In genomic region chr14:23321572-23322547, GRCh38 we compare ENCODE assay signal across 8 cellular contexts. TPM values are rescaled to one million over a fixed set of nuclear protein-coding genes. Genes with fewer than 3 reads are reported as not detected.
DNase-seq lines count a peak whose midpoint lies in the region; ATAC-seq and TF ChIP-seq lines count a peak whose summit lies in the region.

No MANE protein-coding gene starts in this region.

- peak; percentile 28 for TF ChIP-seq POLR2A in right lobe of liver (IDR thresholded peaks at IDR 0.05)

- peaks cover 75% of the 10 kb centered on the region for H3K36me3 Mint-ChIP-seq in Caco-2 (ENCODE audit: insufficient read depth, unreplicated experiment)
- peaks cover 48% of the 10 kb centered on the region for H3K36me3 Mint-ChIP-seq in activated B cell treated with CpG ODN at 0.5 μM for 24 hours (ENCODE audit: low read depth)

- H3K9me3 Mint-ChIP-seq in Caco-2 (ENCODE audit: unreplicated experiment) (no peaks in the 10 kb centered on the region), activated B cell treated with CpG ODN at 0.5 μM for 24 hours (no peaks in the 10 kb centered on the region)

- intact Hi-C loops in Caco-2 (cut with micrococcal nuclease; ENCODE audit: unreplicated experiment) (loop anchor here (1.0 to 5.0 kb wide), 5 partner anchors 16 to 715 kb away; partner anchors contain the start of genes BCL2L2, HOMEZ and NGDN), activated B cell treated with CpG ODN at 0.5 μM for 24 hours (cut with micrococcal nuclease) (loop anchor here (1.0 to 10.0 kb wide), 11 partner anchors 16 to 825 kb away; partner anchors contain the start of genes ACIN1, BCL2L2, C14orf119 and DHRS4), colonic mucosa (cut with DNase I) (loop anchor here (10.0 kb wide), 3 partner anchors 57 to 153 kb away; no protein-coding TSS in a partner anchor), right lobe of liver (cut with DNase I) (no loop called here)

- no peaks in the 10 kb centered on the region for H3K9me3 ChIP-seq in Caco-2
- no peaks in the 10 kb centered on the region for H3K9me3 ChIP-seq in KOPT-K1 (ENCODE audit: insufficient read depth, low read length, poor library complexity, severe bottlenecking)
- no peaks in the 10 kb centered on the region for H3K9me3 ChIP-seq in colonic mucosa
- H3K9me3 ChIP-seq in right lobe of liver: no peaks in the 10 kb centered on the region

- H3K4me3 ChIP-seq in Caco-2 (ENCODE audit: low read depth, low read length) (peak overlapping the region; percentile 94), colonic mucosa (peak overlapping the region; percentile 96), right lobe of liver (peak overlapping the region; percentile 74 to 92 (median 82))

- H3K27ac ChIP-seq in KOPT-K1 (ENCODE audit: low read depth, low read length, poor library complexity, severe bottlenecking) (peak overlapping the region; percentile 74), colonic mucosa (peak overlapping the region; percentile 92), right lobe of liver (peak overlapping the region; percentile 91 to 94 (median 91))

- peaks cover 17% of the 10 kb centered on the region for H3K4me1 Mint-ChIP-seq in Caco-2 (ENCODE audit: low read depth, unreplicated experiment)
- peaks cover 26% of the 10 kb centered on the region for H3K4me1 Mint-ChIP-seq in activated B cell treated with CpG ODN at 0.5 μM for 24 hours

- peak in 1 of 2 experiments; percentile 59 for DNase-seq in Caco-2
- DNase-seq in activated B cell treated with CpG ODN at 0.5 μM for 24 hours: no peak
- peak; percentile 57 for DNase-seq in colonic mucosa
- DNase-seq in right lobe of liver: peak; percentile 70 to 77 (median 74)
- DNase-seq in stimulated activated CD8-positive, alpha-beta memory T cell treated with anti-CD3 and anti-CD28 coated beads, Interleukin-15, amount 100 ng/mL, for 48 hours (ENCODE audit: low read depth in 2 of 2): peak; percentile 45 to 64
- no peak for DNase-seq in middle frontal gyrus (ENCODE audit: extremely low spot score, low spot score)

- H3K9ac ChIP-seq in colonic mucosa (ENCODE audit: low read depth in 2 of 2, low read length in 2 of 2): peak overlapping the region; percentile 87 to 91

- no peak for TF ChIP-seq CTCF in Caco-2 (IDR thresholded peaks at IDR 0.05; ENCODE audit: insufficient read depth in 1 of 2, low read depth in 1 of 2, low read length in 1 of 2, severe bottlenecking in 1 of 2, unreplicated experiment in 1 of 2)
- no peak for TF ChIP-seq CTCF in activated B cell treated with CpG ODN at 0.5 μM for 24 hours (IDR thresholded peaks at IDR 0.05)
- TF ChIP-seq CTCF in colonic mucosa (IDR thresholded peaks at IDR 0.05): no peak
- no peak for TF ChIP-seq CTCF in right lobe of liver (IDR thresholded peaks at IDR 0.05)

- H3K27ac Mint-ChIP-seq in Caco-2 (ENCODE audit: unreplicated experiment) (peak overlapping the region; percentile 96), activated B cell treated with CpG ODN at 0.5 μM for 24 hours (peak overlapping the region; percentile 82)

- peaks cover 2% of the 10 kb centered on the region for H3K36me3 ChIP-seq in Caco-2 (ENCODE audit: control insufficient read depth, insufficient read depth, low read length)
- H3K36me3 ChIP-seq in KOPT-K1 (ENCODE audit: insufficient read depth, low read length): peaks cover 43% of the 10 kb centered on the region
- peaks cover 10% of the 10 kb centered on the region for H3K36me3 ChIP-seq in colonic mucosa
- H3K36me3 ChIP-seq in right lobe of liver: peaks cover 0 to 28% (median 13%) of the 10 kb centered on the region in 4 donors

- CTCF ChIA-PET in Caco-2 (lab: Charles Lee): interaction anchor here (0.7 to 2.8 kb wide), 12 partner anchors 7 to 253 kb away, joined by 3 to 15 read pairs (median 5); partner anchors contain the start of genes ACIN1, BCL2L2, C14orf119 and HOMEZ
- CTCF ChIA-PET in activated B cell treated with CpG ODN at 0.5 μM for 24 hours (lab: Charles Lee): interaction anchor here (0.6 to 4.3 kb wide), 11 partner anchors 9 to 264 kb away, joined by 3 to 38 read pairs (median 4); partner anchors contain the start of genes BCL2L2, CDH24 and PPP1R3E

- H3K4me1 ChIP-seq in Caco-2: peaks cover 10% of the 10 kb centered on the region
- no peaks in the 10 kb centered on the region for H3K4me1 ChIP-seq in colonic mucosa
- peaks cover 0 to 15% (median 4%) of the 10 kb centered on the region in 4 donors for H3K4me1 ChIP-seq in right lobe of liver

- 1% methylated on average over 20 of the region's 64 CpGs for WGBS in right lobe of liver (ENCODE audit: insufficient coverage, low coverage, low lambda C conversion rate, missing lambda C conversion rate)

- H3K27me3 ChIP-seq in Caco-2 (replicated peaks; ENCODE audit: control insufficient read depth, insufficient read depth, low read length) (no peaks in the 10 kb centered on the region), colonic mucosa (no peaks in the 10 kb centered on the region), right lobe of liver (no peaks in the 10 kb centered on the region)

- BruUV-seq in Caco-2 (replicated peaks; lab: Mats Ljungman, UMichigan): no TSS peak

- ATAC-seq in GM21515 (IDR thresholded peaks at IDR 0.05; ENCODE audit: unreplicated experiment): peak; percentile 8
- no peak for ATAC-seq in activated B cell treated with CpG ODN at 0.5 μM for 24 hours (ENCODE audit: low read depth)
- peak; percentile 30 to 45 (median 40) for ATAC-seq in right lobe of liver

- H3K27me3 Mint-ChIP-seq in Caco-2 (ENCODE audit: insufficient read depth, unreplicated experiment): no peaks in the 10 kb centered on the region
- H3K27me3 Mint-ChIP-seq in activated B cell treated with CpG ODN at 0.5 μM for 24 hours: no peaks in the 10 kb centered on the region

- POLR2A ChIA-PET in Caco-2 (lab: Charles Lee) (interaction anchor here (0.6 to 3.1 kb wide), 16 partner anchors 9 to 841 kb away, joined by 3 to 51 read pairs (median 4); partner anchors contain the start of genes ACIN1, BCL2L2, C14orf119 and HOMEZ), activated B cell treated with CpG ODN at 0.5 μM for 24 hours (lab: Charles Lee) (interaction anchor here (0.5 to 10.0 kb wide), 36 partner anchors 9 to 1811 kb away, joined by 3 to 339 read pairs (median 4); partner anchors contain the start of genes ACIN1, AP1G2, BCL2L2 and C14orf119)

- H3K4me3 Mint-ChIP-seq in Caco-2 (ENCODE audit: unreplicated experiment): peak overlapping the region; percentile 96
- peak overlapping the region; percentile 90 for H3K4me3 Mint-ChIP-seq in activated B cell treated with CpG ODN at 0.5 μM for 24 hours

RNA-seq across cellular contexts. Expression of gene PABPN1, which starts 0.6 kb away (rescaled TPM):
- total RNA-seq in Caco-2 (2022) (196 and 202 TPM in 2 replicates), activated B cell treated with CpG ODN at 0.5 μM for 24 hours (259 and 264 TPM in 2 replicates), colonic mucosa (100 to 1,000 TPM; 122 to 197 TPM), right lobe of liver (10 to 100 TPM; 23.6 to 95.3 (median 64.6) TPM)

RNA-seq across cellular contexts. Expression of gene BCL2L2, which starts 15.2 kb away (rescaled TPM):
- total RNA-seq in Caco-2 (2022) (19.1 and 20.8 TPM in 2 replicates), activated B cell treated with CpG ODN at 0.5 μM for 24 hours (10.4 and 11.8 TPM in 2 replicates), colonic mucosa (10 to 100 TPM; 26.2 to 42.7 TPM), right lobe of liver (10 to 100 TPM in 4 of 6 experiments, 1 to 10 TPM in 2; 8.8 to 15.8 (median 12.1) TPM)

RNA-seq across cellular contexts. Expression of gene PPP1R3E, which starts 19.2 kb away (rescaled TPM):
- total RNA-seq in Caco-2 (2022) (5.9 and 8.6 TPM in 2 replicates), activated B cell treated with CpG ODN at 0.5 μM for 24 hours (23.4 and 28.9 TPM in 2 replicates), colonic mucosa (10 to 100 TPM in 1 of 2 donors, 1 to 10 TPM in 1; 7.6 to 12.6 TPM), right lobe of liver (10 to 100 TPM in 2 of 6 experiments, 1 to 10 TPM in 4; 4.0 to 11.1 (median 8.1) TPM)

RNA-seq across cellular contexts. Expression of gene SLC22A17, which starts 30.8 kb away (rescaled TPM):
- total RNA-seq in Caco-2 (2022) (3.1 and 3.7 TPM in 2 replicates), activated B cell treated with CpG ODN at 0.5 μM for 24 hours (0.20 TPM in 1 of 2 replicates, not detected in the other), colonic mucosa (1 to 10 TPM; 3.9 to 6.7 TPM), right lobe of liver (1 to 10 TPM; 1.5 to 2.7 (median 2.1) TPM)

RNA-seq across cellular contexts. Expression of gene HOMEZ, which starts 35.9 kb away (rescaled TPM):
- 7.4 and 7.6 TPM in 2 replicates for total RNA-seq in Caco-2 (2022)
- total RNA-seq in activated B cell treated with CpG ODN at 0.5 μM for 24 hours: 10.8 and 11.5 TPM in 2 replicates
- 10 to 100 TPM; 16.5 to 21.9 TPM for total RNA-seq in colonic mucosa
- 1 to 10 TPM; 3.4 to 8.8 (median 5.3) TPM for total RNA-seq in right lobe of liver

Comparison
In these comparisons a context has a peak if more than half of its experiments do, and no peak if none do; other contexts are left out.
1. DNase-seq: peak in colonic mucosa (single experiment), right lobe of liver (3 of 3) and stimulated activated CD8-positive, alpha-beta memory T cell treated with anti-CD3 and anti-CD28 coated beads, Interleukin-15, amount 100 ng/mL, for 48 hours (2 of 2); none in activated B cell treated with CpG ODN at 0.5 μM for 24 hours (single experiment) and middle frontal gyrus (single experiment).
2. intact Hi-C loops: an anchor here in Caco-2 (1.0 to 5.0 kb wide), activated B cell treated with CpG ODN at 0.5 μM for 24 hours (1.0 to 10.0 kb wide) and colonic mucosa (10.0 kb wide); none called in right lobe of liver.
3. Peak in every context shown above with its lines, with median percentiles within 50 percentile points of each other: H3K4me3 ChIP-seq and H3K27ac ChIP-seq.